Comparison of ENCODE assay signal across 9 cellular contexts in genomic region chr15:85443593-85444328, GRCh38.
DNase-seq lines count a peak whose midpoint lies in the region; ATAC-seq and TF ChIP-seq lines count a peak whose summit lies in the region.
"Had no signal": no experiment of that assay in that cellular context is flagged by ENCODE, and none has a peak within 500 bp of the region (broad histone marks: within the 10 kb centered on the region; RNA-seq: fewer than 3 reads in every experiment).

No MANE protein-coding gene starts in this region.

- H3K36me3 Mint-ChIP-seq in CD8-positive, alpha-beta T cell = peaks cover 4% of the 10 kb centered on the region
- peaks cover 0 to 14% (median 6%) of the 10 kb centered on the region in 3 donors for H3K36me3 Mint-ChIP-seq in naive thymus-derived CD8-positive, alpha-beta T cell

- TF ChIP-seq CTCF in CD8-positive, alpha-beta T cell (IDR thresholded peaks at IDR 0.05) = no peak

- H3K4me1 Mint-ChIP-seq in CD8-positive, alpha-beta T cell (ENCODE audit: low read depth) = peaks cover 66% of the 10 kb centered on the region
- peaks cover 30 to 72% (median 63%) of the 10 kb centered on the region in 4 donors for H3K4me1 Mint-ChIP-seq in naive thymus-derived CD8-positive, alpha-beta T cell

- no peaks in the 10 kb centered on the region for H3K27me3 Mint-ChIP-seq in CD8-positive, alpha-beta T cell (ENCODE audit: low read depth)
- no peaks in the 10 kb centered on the region for H3K27me3 Mint-ChIP-seq in naive thymus-derived CD8-positive, alpha-beta T cell

- peak; percentile 70 for ATAC-seq in CD8-positive, alpha-beta T cell
- ATAC-seq in GM19324 (IDR thresholded peaks at IDR 0.05; ENCODE audit: low FRiP score, unreplicated experiment) (peak; percentile 76), HG03175 (IDR thresholded peaks at IDR 0.05; ENCODE audit: unreplicated experiment) (peak; percentile 89)
- ATAC-seq in naive thymus-derived CD8-positive, alpha-beta T cell = peak; percentile 75 to 79

- H3K27ac Mint-ChIP-seq in CD8-positive, alpha-beta T cell = peak overlapping the region; percentile 53
- H3K27ac Mint-ChIP-seq in naive thymus-derived CD8-positive, alpha-beta T cell = peak overlapping the region; percentile 32 to 93 (median 76)

- DNase-seq in CD8-positive, alpha-beta T cell = no peak
- DNase-seq in NCI-H774 (lab: John Stamatoyannopoulos, UW) = peak; percentile 82
- peak; percentile 89 to 92 for DNase-seq in dermis microvascular lymphatic vessel endothelial cell (ENCODE audit: low read depth in 2 of 2)
- peak in 5 of 10 donors; percentile 2 to 51 (median 22) for DNase-seq in naive thymus-derived CD8-positive, alpha-beta T cell
- DNase-seq in amygdala (lab: John Stamatoyannopoulos, UW) = no peak
- DNase-seq in anterior cingulate cortex (lab: John Stamatoyannopoulos, UW) = no peak

- no peak overlapping the region for H3K27ac ChIP-seq in CD8-positive, alpha-beta T cell (ENCODE audit: low read depth, low read length)
- H3K27ac ChIP-seq: neutrophil had no signal

- POLR2A ChIA-PET in CD8-positive, alpha-beta T cell (lab: Charles Lee) = no interaction called here
- POLR2A ChIA-PET in naive thymus-derived CD8-positive, alpha-beta T cell (lab: Charles Lee) = no interaction called here

- no peaks in the 10 kb centered on the region for H3K27me3 ChIP-seq in CD8-positive, alpha-beta T cell (ENCODE audit: insufficient read depth, low read length)
- H3K27me3 ChIP-seq: neutrophil had no signal

- CTCF ChIA-PET in CD8-positive, alpha-beta T cell (lab: Charles Lee) = interaction anchor here (0.6 kb wide), 1 partner anchor 301 kb away, joined by 3 read pairs; no protein-coding TSS in a partner anchor

- no peak overlapping the region for H3K4me3 ChIP-seq in CD8-positive, alpha-beta T cell (ENCODE audit: low read depth, low read length)

- H3K4me3 Mint-ChIP-seq in CD8-positive, alpha-beta T cell = peak overlapping the region; percentile 0
- H3K4me3 Mint-ChIP-seq in naive thymus-derived CD8-positive, alpha-beta T cell = peak overlapping the region in 8 of 10 donors; percentile 19 to 75 (median 42)

- intact Hi-C loops in CD8-positive, alpha-beta T cell (cut with DNase I, micrococcal nuclease) = no loop called here

- peaks cover 45% of the 10 kb centered on the region for H3K4me1 ChIP-seq in CD8-positive, alpha-beta T cell (ENCODE audit: insufficient read depth, low read length)

- H3K9me3 Mint-ChIP-seq in CD8-positive, alpha-beta T cell = peaks cover 9% of the 10 kb centered on the region
- peaks cover 0 to 21% (median 5%) of the 10 kb centered on the region in 9 donors for H3K9me3 Mint-ChIP-seq in naive thymus-derived CD8-positive, alpha-beta T cell

- no peaks in the 10 kb centered on the region for H3K9me3 ChIP-seq in CD8-positive, alpha-beta T cell (ENCODE audit: low read length)
- H3K9me3 ChIP-seq: neutrophil had no signal

- no peaks in the 10 kb centered on the region for H3K36me3 ChIP-seq in CD8-positive, alpha-beta T cell (ENCODE audit: insufficient read depth, low read length)
- H3K36me3 ChIP-seq: neutrophil had no signal

Comparison
In these comparisons a context has a peak if more than half of its experiments do, and no peak if none do; other contexts are left out.
1. DNase-seq: peak in NCI-H774 (single experiment) and dermis microvascular lymphatic vessel endothelial cell (2 of 2); none in CD8-positive, alpha-beta T cell (0 of 7), amygdala (0 of 56) and anterior cingulate cortex (0 of 58).
2. Peak in every context shown above with its lines, with median percentiles within 50 percentile points of each other: ATAC-seq.